9 cellular contexts compared by ENCODE assay signal in the genomic region with DNA sequence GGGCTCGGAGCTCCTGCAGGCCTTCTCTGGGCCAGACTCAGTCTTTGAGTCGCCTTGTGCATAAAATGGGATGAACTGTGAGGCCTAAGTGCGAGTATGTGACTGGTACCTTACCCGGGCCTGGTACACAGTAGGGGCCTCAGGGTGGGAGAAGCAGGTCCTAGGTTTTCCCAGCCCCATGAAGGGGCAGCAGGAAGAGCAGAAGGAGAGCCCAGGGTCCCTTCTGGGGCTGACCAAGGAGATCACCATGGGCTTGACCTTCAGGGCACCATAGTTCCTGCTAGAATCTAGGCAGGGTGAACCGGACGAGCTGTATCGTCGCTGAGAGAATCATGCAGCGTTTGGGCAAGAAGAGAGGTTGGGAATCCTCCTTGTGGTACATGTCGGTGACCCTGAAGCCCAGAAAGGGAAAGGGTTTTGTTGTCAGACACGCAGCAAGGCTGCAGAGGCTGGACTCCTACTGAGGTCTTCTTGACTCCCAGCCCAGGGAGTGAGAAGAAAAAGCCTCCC. TPM values are rescaled to one million over a fixed set of nuclear protein-coding genes. Genes with fewer than 3 reads are reported as not detected.
DNase-seq lines count a peak whose midpoint lies in the region; ATAC-seq and TF ChIP-seq lines count a peak whose summit lies in the region.
"Had no signal": no experiment of that assay in that cellular context is flagged by ENCODE, and none has a peak within 500 bp of the region (broad histone marks: within the 10 kb centered on the region; RNA-seq: fewer than 3 reads in every experiment).

No MANE protein-coding gene starts in this region.

- no peak for ATAC-seq in CD4-positive, alpha-beta T cell (ENCODE audit: poor library complexity)

- H3K4me1 Mint-ChIP-seq in CD4-positive, alpha-beta T cell (ENCODE audit: low read depth) = peaks cover 48% of the 10 kb centered on the region

- no peak for TF ChIP-seq EP300 in neural cell (conservative IDR thresholded peaks at IDR 0.05; ENCODE audit: poor library complexity, severe bottlenecking)

- H3K9ac ChIP-seq in HUES6 (ENCODE audit: low read length) = peak overlapping the region; percentile 87
- peak overlapping the region; percentile 86 for H3K9ac ChIP-seq in neural cell (ENCODE audit: low read length)

- H3K4me3 ChIP-seq in HUES6 (ENCODE audit: low read depth, low read length) = peak overlapping the region; percentile 74
- peak overlapping the region; percentile 94 for H3K4me3 ChIP-seq in neural cell (ENCODE audit: low read length)

- H2AFZ ChIP-seq in neural cell (ENCODE audit: low read depth, low read length) = peak overlapping the region; percentile 97

- H4K20me1 ChIP-seq in neural cell (ENCODE audit: insufficient read depth) = no peaks in the 10 kb centered on the region

- H3K27ac Mint-ChIP-seq in CD4-positive, alpha-beta T cell = peak overlapping the region; percentile 84

- DNase-seq in CD4-positive, alpha-beta T cell = no peak
- no peak for DNase-seq in activated CD4-positive, CD25-positive, alpha-beta regulatory T cell (lab: John Stamatoyannopoulos, UW)
- no peak for DNase-seq in SKM-1 treated with dmso at 0.1 percent for 144 hours (lab: John Stamatoyannopoulos, UW; ENCODE audit: unreplicated experiment)
- DNase-seq in activated CD4-positive, alpha-beta T cell treated with anti-CD3 and anti-CD28 coated beads for 48 hours = no peak
- no peak for DNase-seq in glomerular visceral epithelial cell (ENCODE audit: extremely low spot score)

- no peaks in the 10 kb centered on the region for H3K9me3 ChIP-seq in CD4-positive, alpha-beta T cell (ENCODE audit: control insufficient read depth, low read length)
- H3K9me3 ChIP-seq in HUES6 (ENCODE audit: control insufficient read depth, insufficient read depth, low read depth, low read length) = no peaks in the 10 kb centered on the region
- no peaks in the 10 kb centered on the region for H3K9me3 ChIP-seq in neural cell (ENCODE audit: low read length)

- CTCF ChIA-PET in CD4-positive, alpha-beta T cell (lab: Charles Lee) = interaction anchor here (1.3 kb wide), 1 partner anchor 112 kb away, joined by 3 read pairs; no protein-coding TSS in a partner anchor

- peaks cover 9% of the 10 kb centered on the region for H3K79me2 ChIP-seq in neural cell (replicated peaks; ENCODE audit: insufficient read depth, low read length)

- peaks cover 41% of the 10 kb centered on the region for H3K36me3 Mint-ChIP-seq in CD4-positive, alpha-beta T cell (ENCODE audit: low read depth)

- no peaks in the 10 kb centered on the region for H3K27me3 Mint-ChIP-seq in CD4-positive, alpha-beta T cell

- POLR2A ChIA-PET in CD4-positive, alpha-beta T cell (lab: Charles Lee) = interaction anchor here (0.6 to 1.6 kb wide), 5 partner anchors 8 to 1326 kb away, joined by 3 to 12 read pairs (median 4); a partner anchor contains a TSS

- no peaks in the 10 kb centered on the region for H3K9me3 Mint-ChIP-seq in CD4-positive, alpha-beta T cell

- peak overlapping the region; percentile 80 for H3K4me3 Mint-ChIP-seq in CD4-positive, alpha-beta T cell

- H3K36me3 ChIP-seq in HUES6 (ENCODE audit: control insufficient read depth, insufficient read depth, low read length) = peaks cover 31% of the 10 kb centered on the region
- H3K36me3 ChIP-seq in neural cell (ENCODE audit: insufficient read depth, low read length) = no peaks in the 10 kb centered on the region

- intact Hi-C loops in CD4-positive, alpha-beta T cell (cut with DNase I, micrococcal nuclease) = loop anchor here (1.0 to 10.0 kb wide), 4 partner anchors 28 to 1842 kb away; a partner anchor contains a TSS

- peak overlapping the region; percentile 25 for H3K4me2 ChIP-seq in neural cell (ENCODE audit: low read length)

- H3K9me2 ChIP-seq in neural cell (ENCODE audit: insufficient read depth, low read length) = no peaks in the 10 kb centered on the region

- no peak for TF ChIP-seq CTCF in CD4-positive, alpha-beta T cell (IDR thresholded peaks at IDR 0.05)
- no peak for TF ChIP-seq CTCF in neural cell (IDR thresholded peaks at IDR 0.05; ENCODE audit: poor library complexity, severe bottlenecking)

- peaks cover 21% of the 10 kb centered on the region for H3K4me1 ChIP-seq in HUES6 (ENCODE audit: control insufficient read depth, insufficient read depth, low read length)

- no peaks in the 10 kb centered on the region for H3F3A ChIP-seq in neural cell (ENCODE audit: insufficient read depth, low read length, poor library complexity, severe bottlenecking)

- no peak for TF ChIP-seq RAD21 in neural cell (conservative IDR thresholded peaks at IDR 0.05)

- H3K27ac ChIP-seq in CD4-positive, alpha-beta T cell (ENCODE audit: low read depth, low read length) = peak overlapping the region; percentile 85
- no peak overlapping the region; the same call in 1 of the 2 replicates for H3K27ac ChIP-seq in HUES6 (ENCODE audit: low read depth, low read length)
- H3K27ac ChIP-seq in cingulate gyrus (ENCODE audit: low read depth, low read length) = peak overlapping the region; percentile 94
- H3K27ac ChIP-seq in neural cell (ENCODE audit: low read length) = no peak overlapping the region

- H3K27me3 ChIP-seq in CD4-positive, alpha-beta T cell (ENCODE audit: control insufficient read depth, insufficient read depth, low read length) = no peaks in the 10 kb centered on the region
- H3K27me3 ChIP-seq in HUES6 (ENCODE audit: control insufficient read depth, insufficient read depth, low read length) (no peaks in the 10 kb centered on the region), neural cell (ENCODE audit: insufficient read depth, low read depth, low read length) (no peaks in the 10 kb centered on the region)

TF ChIP-seq in neural cell, 6 proteins besides CTCF, POLR2A, EP300 and RAD21:
- TF ChIP-seq SMC3 (conservative IDR thresholded peaks at IDR 0.05; ENCODE audit: poor library complexity) = no peak
- no peak for TF ChIP-seq TAF1 (IDR thresholded peaks at IDR 0.05; ENCODE audit: low read depth)
- TF ChIP-seq MXI1 (conservative IDR thresholded peaks at IDR 0.05; ENCODE audit: poor library complexity, severe bottlenecking) = no peak
TF ChIP-seq in neural cell: peak in this region for 0.

RNA-seq across cellular contexts. Expression of a gene that starts 0.4 kb away (rescaled TPM):
- 10 to 100 TPM; 90.9 to 92.8 TPM for total RNA-seq in CD4-positive, alpha-beta T cell
- polyA plus RNA-seq in neural cell = 16.9 and 19.5 TPM in 2 replicates
- 13.9 and 15.9 TPM in 2 replicates for polyA minus RNA-seq in neural cell

RNA-seq across cellular contexts. Expression of a gene that starts 28.6 kb away (rescaled TPM):
- total RNA-seq in CD4-positive, alpha-beta T cell = 10 to 100 TPM; 63.6 to 68.9 TPM
- polyA plus RNA-seq in neural cell = 129 and 130 TPM in 2 replicates
- polyA minus RNA-seq in neural cell = 70.4 and 71.9 TPM in 2 replicates

RNA-seq across cellular contexts. Expression of a gene that starts 45.8 kb away (rescaled TPM):
- total RNA-seq in CD4-positive, alpha-beta T cell = not detected
- not detected in 2 replicates for polyA plus RNA-seq in neural cell
- polyA minus RNA-seq in neural cell = not detected in 2 replicates
- total RNA-seq: lung microvascular endothelial cell had no signal

Comparison
In these comparisons a context has a peak if more than half of its experiments do, and no peak if none do; other contexts are left out.
1. H3K27ac ChIP-seq: peak in CD4-positive, alpha-beta T cell (single experiment) and cingulate gyrus (single experiment); none in HUES6 (single experiment) and neural cell (single experiment).